ENCODE assay signal across 15 cellular contexts in genomic region chr12:125988545-125988944, GRCh38.
DNase-seq lines count a peak whose midpoint lies in the region; ATAC-seq and TF ChIP-seq lines count a peak whose summit lies in the region.
"Had no signal": no experiment of that assay in that cellular context is flagged by ENCODE, and none has a peak within 500 bp of the region (broad histone marks: within the 10 kb centered on the region; RNA-seq: fewer than 3 reads in every experiment).

No MANE protein-coding gene starts in this region.

- peaks cover 5% of the 10 kb centered on the region for H3K79me1 ChIP-seq in trophoblast cell (ENCODE audit: low read length)

- TF ChIP-seq CTCF in epithelial cell of esophagus (IDR thresholded peaks at IDR 0.05; ENCODE audit: insufficient read depth, low read depth, low read length, missing control alignments), result no peak

- H3K27ac ChIP-seq in trophoblast cell (ENCODE audit: low read depth, low read length) (no peak overlapping the region), GM23248 (no peak overlapping the region)
- H3K27ac ChIP-seq: HL-60 had no signal

- no peak overlapping the region for H3K4ac ChIP-seq in trophoblast cell (ENCODE audit: low read depth, low read length)

- no peaks in the 10 kb centered on the region for H4K20me1 ChIP-seq in GM23248 (ENCODE audit: insufficient read depth)

- no peak overlapping the region for H4K12ac ChIP-seq in trophoblast cell (ENCODE audit: low read depth, low read length)

- DNase-seq in HS-5 (ENCODE audit: low read depth), result peak; percentile 86
- peak; percentile 4 for DNase-seq in amniotic epithelial cell (ENCODE audit: low read depth)
- peak; percentile 53 for DNase-seq in epithelial cell of esophagus (ENCODE audit: low read depth)
- peak; percentile 59 to 95 for DNase-seq in trophoblast cell
- DNase-seq in GM23248, result no peak
- no peak for DNase-seq in inferior parietal cortex (ENCODE audit: extremely low spot score)
- DNase-seq: BE2C; C1 segment of cervical spinal cord; Caco-2; CD4-positive, CD25-positive, alpha-beta regulatory T cell; IMR-90 had no signal

- WGBS in trophoblast cell (ENCODE audit: extremely low coverage, insufficient coverage, insufficient read length), result no CpG with 5 or more reads among the region's 4 CpGs
- WGBS in GM23248 (ENCODE audit: low coverage in 1 of 2, low lambda C conversion rate in 2 of 2, missing lambda C conversion rate in 2 of 2), 2 experiments, result 24 to 46% methylated on average over 4 of the region's 4 CpGs

- no peak overlapping the region for H4K91ac ChIP-seq in trophoblast cell (ENCODE audit: low read depth, low read length)

- no peak overlapping the region for H3K18ac ChIP-seq in trophoblast cell (ENCODE audit: low read length)

- no peak overlapping the region for H3K4me2 ChIP-seq in trophoblast cell (ENCODE audit: low read length)
- no peak overlapping the region for H3K4me2 ChIP-seq in GM23248 (ENCODE audit: unreplicated experiment)

- H3K9ac ChIP-seq in trophoblast cell (ENCODE audit: low read length) (no peak overlapping the region), GM23248 (no peak overlapping the region)

- no peak overlapping the region for H4K8ac ChIP-seq in trophoblast cell (ENCODE audit: low read depth, low read length)

- no peak overlapping the region for H2BK120ac ChIP-seq in trophoblast cell (ENCODE audit: insufficient read depth, low read length, poor library complexity)

- ATAC-seq in GM19328 (IDR thresholded peaks at IDR 0.05; ENCODE audit: unreplicated experiment), result no peak
- ATAC-seq: K562 had no signal

- H3K9me3 ChIP-seq in trophoblast cell (ENCODE audit: insufficient read depth, low read depth, low read length), result no peaks in the 10 kb centered on the region
- no peaks in the 10 kb centered on the region for H3K9me3 ChIP-seq in GM23248 (ENCODE audit: low read depth)
- H3K9me3 ChIP-seq: BE2C, Caco-2, HAP-1 had no signal

- H2AFZ ChIP-seq in trophoblast cell (ENCODE audit: insufficient read depth, low read length, poor library complexity), result no peak overlapping the region
- H2AFZ ChIP-seq in GM23248, result no peak overlapping the region

- H3K23ac ChIP-seq in trophoblast cell (ENCODE audit: low read length), result no peak overlapping the region

- no peaks in the 10 kb centered on the region for H3K79me2 ChIP-seq in trophoblast cell (ENCODE audit: control insufficient read depth, insufficient read depth, low read length, poor library complexity)
- no peaks in the 10 kb centered on the region for H3K79me2 ChIP-seq in GM23248 (ENCODE audit: insufficient read depth)

- H3K4me3 ChIP-seq in epithelial cell of esophagus (ENCODE audit: low read length), result no peak overlapping the region
- no peak overlapping the region for H3K4me3 ChIP-seq in trophoblast cell (ENCODE audit: low read depth, low read length)
- H3K4me3 ChIP-seq in GM23248, result no peak overlapping the region
- H3K4me3 ChIP-seq: HAP-1, K562 had no signal

- no peak overlapping the region for H2BK5ac ChIP-seq in trophoblast cell (ENCODE audit: low read depth, low read length, poor library complexity)

- no peaks in the 10 kb centered on the region for H3F3A ChIP-seq in GM23248 (ENCODE audit: insufficient read depth)

- in situ Hi-C loops in GM23248 (cut with MboI), result no loop called here

- no peak overlapping the region for H3K14ac ChIP-seq in trophoblast cell (ENCODE audit: low read length)

- no peaks in the 10 kb centered on the region for H3K9me2 ChIP-seq in GM23248 (ENCODE audit: insufficient read depth)

- H3K27me3 ChIP-seq in trophoblast cell (ENCODE audit: insufficient read depth, low read length) (no peaks in the 10 kb centered on the region), GM23248 (replicated peaks; ENCODE audit: insufficient read depth) (no peaks in the 10 kb centered on the region)
- H3K27me3 ChIP-seq: BE2C had no signal

- peaks cover 2 to 3% of the 10 kb centered on the region in 2 experiments for H3K4me1 ChIP-seq in trophoblast cell (ENCODE audit: control insufficient read depth in 1 of 2, insufficient read depth in 2 of 2, low read length in 2 of 2)
- H3K4me1 ChIP-seq in GM23248 (ENCODE audit: insufficient read depth), result no peaks in the 10 kb centered on the region
- H3K4me1 ChIP-seq: BE2C, Caco-2, HAP-1 had no signal

- no peak overlapping the region for H2BK12ac ChIP-seq in trophoblast cell (ENCODE audit: low read length)

- no peak overlapping the region for H2AK5ac ChIP-seq in trophoblast cell (ENCODE audit: low read length)

- no peaks in the 10 kb centered on the region for H3K36me3 ChIP-seq in trophoblast cell (ENCODE audit: control insufficient read depth in 1 of 2, insufficient read depth in 2 of 2, low read length in 2 of 2)
- no peaks in the 10 kb centered on the region for H3K36me3 ChIP-seq in GM23248 (ENCODE audit: low read depth)
- H3K36me3 ChIP-seq: BE2C, HAP-1 had no signal

Comparison
In these comparisons a context has a peak if more than half of its experiments do, and no peak if none do; other contexts are left out.
1. DNase-seq: peak in HS-5 (single experiment), amniotic epithelial cell (single experiment), epithelial cell of esophagus (single experiment) and trophoblast cell (2 of 2); none in GM23248 (single experiment) and inferior parietal cortex (single experiment).